Comparison of ENCODE assay signal across 27 cellular contexts in the genomic region with DNA sequence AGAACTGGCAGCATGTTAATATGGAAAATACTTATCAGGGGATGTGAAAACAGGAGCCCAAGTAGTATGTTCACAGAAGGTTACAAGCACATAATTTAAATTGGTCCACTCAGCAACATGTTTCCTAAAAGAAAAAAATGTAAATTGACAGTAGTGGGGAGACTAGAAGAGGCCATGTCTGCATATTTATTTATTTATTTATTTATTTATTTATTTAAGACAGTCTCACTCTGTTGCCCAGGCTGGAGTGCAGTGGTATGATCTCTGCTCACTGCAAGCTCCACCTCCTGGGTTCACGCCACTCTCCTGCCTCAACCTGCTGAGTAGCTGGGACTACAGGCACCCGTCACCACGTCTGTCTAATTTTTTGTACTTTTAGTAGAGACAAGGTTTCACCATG.
"Had no signal": no experiment of that assay in that cellular context is flagged by ENCODE, and none has a peak within 500 bp of the region (broad histone marks: within the 10 kb centered on the region; RNA-seq: fewer than 3 reads in every experiment).

No MANE protein-coding gene starts in this region.

- H3K4me3 Mint-ChIP-seq: activated CD4-positive, alpha-beta memory T cell treated with anti-CD3 and anti-CD28 coated beads, Interleukin-2, amount 10 ng/mL, durations not matched to agents 7 days and 5 days; activated CD4-positive, alpha-beta T cell treated with anti-CD3 and anti-CD28 coated beads for 36 hours; activated naive CD4-positive, alpha-beta T cell treated with anti-CD3 and anti-CD28 coated beads for 36 hours; activated naive CD8-positive, alpha-beta T cell; activated T-helper 17 cell treated with anti-CD3 and anti-CD28 coated beads, Interleukin-2, amount 50 U/mL, for 72 hours had no signal

- H3K4me1 ChIP-seq: adrenal gland, breast epithelium had no signal

- H3K27me3 Mint-ChIP-seq: activated CD4-positive, alpha-beta memory T cell treated with anti-CD3 and anti-CD28 coated beads, Interleukin-2, amount 10 ng/mL, durations not matched to agents 7 days and 5 days; activated CD4-positive, alpha-beta T cell treated with anti-CD3 and anti-CD28 coated beads for 36 hours; activated naive CD8-positive, alpha-beta T cell; activated T-helper 17 cell treated with anti-CD3 and anti-CD28 coated beads, Interleukin-2, amount 50 U/mL, for 72 hours had no signal

- H3K27me3 ChIP-seq: adrenal gland, breast epithelium had no signal

- H3K4me3 ChIP-seq: adrenal gland, SK-N-MC had no signal

- ATAC-seq: activated CD4-positive, alpha-beta T cell treated with anti-CD3 and anti-CD28 coated beads for 36 hours; activated T-helper 17 cell treated with anti-CD3 and anti-CD28 coated beads, Interleukin-2, amount 50 U/mL, for 72 hours; Panc1; Right ventricle myocardium inferior had no signal

- H3K27ac ChIP-seq: adrenal gland, breast epithelium, SK-N-MC, WERI-Rb-1 had no signal

- DNase-seq: activated CD4-positive, alpha-beta memory T cell treated with anti-CD3 and anti-CD28 coated beads, Interleukin-2, amount 10 ng/mL, durations not matched to agents 7 days and 5 days; activated CD4-positive, alpha-beta T cell treated with anti-CD3 and anti-CD28 coated beads for 36 hours; activated CD4-positive, alpha-beta T cell treated with anti-CD3 and anti-CD28 coated beads, Interleukin-2, amount 50 U/mL, for 1 hour; activated gamma-delta T cell; activated naive CD4-positive, alpha-beta T cell treated with anti-CD3 and anti-CD28 coated beads for 36 hours; activated T-cell treated with anti-CD3 and anti-CD28 coated beads for 4 hours; activated T-cell treated with anti-CD3 and anti-CD28 coated beads, Interleukin-2, amount 50 U/mL, for 48 hours; adrenal gland; anterior cingulate cortex; caudate nucleus; NCI-H1092; NCI-H1417; NCI-H1930; NCI-H345; NCI-H510A; NCI-H526 treated with DMSO at 0.1 percent for 48 hours; NCI-H82; OCI-M1; RPMI8226; T-helper 1 cell; WERI-Rb-1 had no signal

- H3K4me1 Mint-ChIP-seq: activated CD4-positive, alpha-beta memory T cell treated with anti-CD3 and anti-CD28 coated beads, Interleukin-2, amount 10 ng/mL, durations not matched to agents 7 days and 5 days; activated CD4-positive, alpha-beta T cell treated with anti-CD3 and anti-CD28 coated beads for 36 hours; activated T-helper 17 cell treated with anti-CD3 and anti-CD28 coated beads, Interleukin-2, amount 50 U/mL, for 72 hours had no signal

- H3K27ac Mint-ChIP-seq: activated CD4-positive, alpha-beta memory T cell treated with anti-CD3 and anti-CD28 coated beads, Interleukin-2, amount 10 ng/mL, durations not matched to agents 7 days and 5 days; activated CD4-positive, alpha-beta T cell treated with anti-CD3 and anti-CD28 coated beads for 36 hours; activated naive CD4-positive, alpha-beta T cell treated with anti-CD3 and anti-CD28 coated beads for 36 hours; activated naive CD8-positive, alpha-beta T cell; activated T-helper 17 cell treated with anti-CD3 and anti-CD28 coated beads, Interleukin-2, amount 50 U/mL, for 72 hours had no signal

- H3K36me3 ChIP-seq: adrenal gland had no signal
